15 cellular contexts compared by ENCODE assay signal in the genomic region with DNA sequence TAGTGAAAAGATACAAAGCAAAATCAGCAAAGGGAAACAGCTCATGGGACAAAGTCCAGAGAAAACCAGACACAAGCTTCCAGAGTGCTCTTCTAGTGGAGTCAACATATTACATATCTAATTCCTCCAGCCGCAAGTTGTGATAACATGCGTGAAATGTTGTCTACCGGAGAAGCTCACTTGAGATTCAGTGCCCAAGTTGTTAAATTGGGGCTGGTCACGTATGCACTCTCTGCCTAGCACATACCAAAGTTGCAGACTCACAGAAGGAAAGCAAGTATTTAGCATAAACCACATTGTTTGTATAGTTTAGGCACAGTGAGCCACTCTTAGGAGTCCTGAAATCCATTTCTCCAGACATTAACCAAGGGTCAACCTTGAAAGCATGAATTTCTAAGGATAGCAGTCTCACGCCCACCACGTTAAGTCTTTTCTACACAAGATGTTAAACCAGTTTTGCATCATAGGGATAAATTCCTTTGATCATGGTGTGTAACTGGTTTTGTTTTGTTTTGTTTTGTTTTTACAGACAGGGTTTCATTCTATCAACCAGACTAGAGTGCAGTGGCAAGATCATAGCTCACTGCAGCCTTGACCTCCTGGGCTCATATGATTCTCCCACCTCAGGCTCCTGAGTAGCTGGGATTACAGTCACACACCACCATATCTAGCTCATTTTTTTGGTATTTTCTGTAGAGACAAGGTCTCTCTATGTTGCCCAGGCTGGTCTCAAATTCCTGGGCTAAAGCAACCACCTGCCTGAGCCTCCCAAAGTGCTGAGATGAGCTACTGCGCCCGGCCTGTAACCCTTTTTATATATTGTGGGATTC. TPM values are rescaled to one million over a fixed set of nuclear protein-coding genes. Genes with fewer than 3 reads are reported as not detected.
DNase-seq lines count a peak whose midpoint lies in the region; ATAC-seq and TF ChIP-seq lines count a peak whose summit lies in the region.
"Had no signal": no experiment of that assay in that cellular context is flagged by ENCODE, and none has a peak within 500 bp of the region (broad histone marks: within the 10 kb centered on the region; RNA-seq: fewer than 3 reads in every experiment).

No MANE protein-coding gene starts in this region.

- peak overlapping the region; percentile 52 for H3K4me2 ChIP-seq in hepatocyte

- H3K9me3 ChIP-seq in hepatocyte (ENCODE audit: low read depth) (no peaks in the 10 kb centered on the region), thyroid gland (no peaks in the 10 kb centered on the region)
- H3K9me3 ChIP-seq: right atrium auricular region, thoracic aorta had no signal

- peak; percentile 11 for DNase-seq in DMS53 (lab: John Stamatoyannopoulos, UW)
- DNase-seq in DMS53 treated with DMSO at 0.1 percent for 48 hours (lab: John Stamatoyannopoulos, UW; ENCODE audit: unreplicated experiment), result no peak
- DNase-seq in amniotic stem cell (lab: John Stamatoyannopoulos, UW), result peak; percentile 57
- DNase-seq in hepatocyte (ENCODE audit: low spot score), result peak; percentile 57
- DNase-seq in thyroid gland, result peak; percentile 44 to 57
- DNase-seq in COR-L47 (lab: John Stamatoyannopoulos, UW), result no peak
- DNase-seq in activated T-cell treated with anti-CD3 and anti-CD28 coated beads for 4 hours, result no peak
- DNase-seq: activated CD4-positive, alpha-beta T cell treated with anti-CD3 and anti-CD28 coated beads, Interleukin-2, amount 50 U/mL, for 48 hours; dermis blood vessel endothelial cell; NCI-H2081; T-cell had no signal

- TF ChIP-seq CTCF in hepatocyte (IDR thresholded peaks at IDR 0.05; ENCODE audit: poor library complexity) (no peak), thyroid gland (IDR thresholded peaks at IDR 0.05) (no peak)

- H2AFZ ChIP-seq in hepatocyte, result no peak overlapping the region

- no peaks in the 10 kb centered on the region for H3K79me2 ChIP-seq in hepatocyte

- no peaks in the 10 kb centered on the region for H3K9me2 ChIP-seq in hepatocyte (replicated peaks; ENCODE audit: insufficient read depth)

- peak overlapping the region; percentile 66 for H3K27ac ChIP-seq in hepatocyte
- peak overlapping the region; percentile 74 to 80 (median 79) for H3K27ac ChIP-seq in thyroid gland
- H3K27ac ChIP-seq: 22Rv1, right atrium auricular region, thoracic aorta had no signal

- H3K4me3 ChIP-seq in hepatocyte, result no peak overlapping the region
- no peak overlapping the region for H3K4me3 ChIP-seq in thyroid gland (replicated peaks in 1 of 3)
- H3K4me3 ChIP-seq: right atrium auricular region, thoracic aorta had no signal

- ATAC-seq in GM19395 (IDR thresholded peaks at IDR 0.05; ENCODE audit: unreplicated experiment), result no peak
- ATAC-seq: T-cell had no signal

- intact Hi-C loops in thyroid gland (cut with DNase I), result no loop called here

- 53% methylated on average over 8 of the region's 8 CpGs for WGBS in hepatocyte (ENCODE audit: low lambda C conversion rate, missing lambda C conversion rate)
- WGBS in thyroid gland, 2 donors, result 43 to 47% methylated on average over 8 of the region's 8 CpGs

- no peaks in the 10 kb centered on the region for H4K20me1 ChIP-seq in hepatocyte (ENCODE audit: insufficient read depth, poor library complexity, severe bottlenecking)

- H3K27me3 ChIP-seq in hepatocyte (no peaks in the 10 kb centered on the region), thyroid gland (no peaks in the 10 kb centered on the region)
- H3K27me3 ChIP-seq: right atrium auricular region had no signal

- no peak for TF ChIP-seq POLR2A in thyroid gland (IDR thresholded peaks at IDR 0.05)

- peaks cover 18% of the 10 kb centered on the region for H3K4me1 ChIP-seq in hepatocyte (ENCODE audit: insufficient read depth)
- H3K4me1 ChIP-seq in thyroid gland, result peaks cover 14 to 23% of the 10 kb centered on the region in 2 donors

- H3K36me3 ChIP-seq in hepatocyte (replicated peaks; ENCODE audit: insufficient read depth, low read depth) (no peaks in the 10 kb centered on the region), thyroid gland (no peaks in the 10 kb centered on the region)
- H3K36me3 ChIP-seq: right atrium auricular region, thoracic aorta had no signal

RNA-seq across cellular contexts. Expression of a gene that starts 39.5 kb away (rescaled TPM):
- total RNA-seq in hepatocyte (29.0 and 53.8 TPM in 2 replicates), thyroid gland (100 to 1,000 TPM in 2 of 4 donors, 10 to 100 TPM in 2; 72.9 to 163 (median 120) TPM)
- polyA plus RNA-seq in hepatocyte, result 19.5 and 28.8 TPM in 2 replicates

Comparison
In these comparisons a context has a peak if more than half of its experiments do, and no peak if none do; other contexts are left out.
1. DNase-seq: peak in DMS53 (single experiment), amniotic stem cell (single experiment), hepatocyte (single experiment) and thyroid gland (2 of 2); none in DMS53 treated with DMSO at 0.1 percent for 48 hours (single experiment), COR-L47 (single experiment) and activated T-cell treated with anti-CD3 and anti-CD28 coated beads for 4 hours (single experiment).